In the genomic region with DNA sequence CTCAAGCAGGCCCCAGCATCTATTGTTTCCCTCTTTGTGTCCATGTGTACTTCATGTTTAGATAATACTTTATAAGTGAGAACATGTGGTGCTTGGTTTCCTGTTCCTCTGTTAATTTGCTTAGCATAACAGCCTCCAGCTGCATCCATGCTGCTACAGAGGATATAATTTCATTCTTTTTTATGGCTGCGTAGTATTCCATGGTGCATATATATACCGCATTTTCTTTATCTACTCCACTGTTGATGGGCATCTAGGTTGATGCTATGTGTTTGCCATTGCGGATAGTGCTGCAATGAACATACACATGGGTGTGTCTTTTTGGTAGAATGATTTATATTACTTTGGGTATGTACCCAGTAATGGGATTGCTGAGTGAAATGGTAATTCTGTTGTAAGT, we compare ENCODE assay signal across 1 cellular context.
TF ChIP-seq lines count a peak whose summit lies in the region.

No MANE protein-coding gene starts in this region.

TF ChIP-seq in K562, 482 proteins besides CTCF, POLR2A, EP300 and RAD21 (continued from another document):
- TF ChIP-seq, protein P1, sequence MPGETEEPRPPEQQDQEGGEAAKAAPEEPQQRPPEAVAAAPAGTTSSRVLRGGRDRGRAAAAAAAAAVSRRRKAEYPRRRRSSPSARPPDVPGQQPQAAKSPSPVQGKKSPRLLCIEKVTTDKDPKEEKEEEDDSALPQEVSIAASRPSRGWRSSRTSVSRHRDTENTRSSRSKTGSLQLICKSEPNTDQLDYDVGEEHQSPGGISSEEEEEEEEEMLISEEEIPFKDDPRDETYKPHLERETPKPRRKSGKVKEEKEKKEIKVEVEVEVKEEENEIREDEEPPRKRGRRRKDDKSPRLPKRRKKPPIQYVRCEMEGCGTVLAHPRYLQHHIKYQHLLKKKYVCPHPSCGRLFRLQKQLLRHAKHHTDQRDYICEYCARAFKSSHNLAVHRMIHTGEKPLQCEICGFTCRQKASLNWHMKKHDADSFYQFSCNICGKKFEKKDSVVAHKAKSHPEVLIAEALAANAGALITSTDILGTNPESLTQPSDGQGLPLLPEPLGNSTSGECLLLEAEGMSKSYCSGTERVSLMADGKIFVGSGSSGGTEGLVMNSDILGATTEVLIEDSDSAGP (CRISPR knock-in tag; IDR thresholded peaks at IDR 0.05): no peak
- no peak for TF ChIP-seq MTA3 (IDR thresholded peaks at IDR 0.05; ENCODE audit: borderline replicate concordance)
- TF ChIP-seq SAFB2 (IDR thresholded peaks at IDR 0.05; ENCODE audit: borderline replicate concordance, low read depth, low read length, severe bottlenecking): no peak
- TF ChIP-seq RBFOX2 (IDR thresholded peaks at IDR 0.05; ENCODE audit: low read depth, low read length): no peak
- TF ChIP-seq SRF (CRISPR knock-in tag; IDR thresholded peaks at IDR 0.05): no peak
- peak; percentile 16 for TF ChIP-seq RBM25 (IDR thresholded peaks at IDR 0.05; ENCODE audit: low read depth, low read length, severe bottlenecking)
- TF ChIP-seq, protein P2, sequence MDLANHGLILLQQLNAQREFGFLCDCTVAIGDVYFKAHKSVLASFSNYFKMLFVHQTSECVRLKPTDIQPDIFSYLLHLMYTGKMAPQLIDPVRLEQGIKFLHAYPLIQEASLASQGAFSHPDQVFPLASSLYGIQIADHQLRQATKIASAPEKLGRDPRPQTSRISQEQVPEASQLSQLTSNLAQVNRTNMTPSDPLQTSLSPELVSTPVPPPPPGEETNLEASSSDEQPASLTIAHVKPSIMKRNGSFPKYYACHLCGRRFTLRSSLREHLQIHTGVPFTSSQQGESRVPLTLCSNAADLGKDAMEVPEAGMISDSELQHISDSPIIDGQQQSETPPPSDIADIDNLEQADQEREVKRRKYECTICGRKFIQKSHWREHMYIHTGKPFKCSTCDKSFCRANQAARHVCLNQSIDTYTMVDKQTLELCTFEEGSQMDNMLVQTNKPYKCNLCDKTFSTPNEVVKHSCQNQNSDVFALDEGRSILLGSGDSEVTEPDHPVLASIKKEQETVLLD (IDR thresholded peaks at IDR 0.05): no peak
- TF ChIP-seq CBX5 (IDR thresholded peaks at IDR 0.05; ENCODE audit: borderline replicate concordance, low read depth): no peak
